Comparison of ENCODE assay signal across 8 cellular contexts in the genomic region with DNA sequence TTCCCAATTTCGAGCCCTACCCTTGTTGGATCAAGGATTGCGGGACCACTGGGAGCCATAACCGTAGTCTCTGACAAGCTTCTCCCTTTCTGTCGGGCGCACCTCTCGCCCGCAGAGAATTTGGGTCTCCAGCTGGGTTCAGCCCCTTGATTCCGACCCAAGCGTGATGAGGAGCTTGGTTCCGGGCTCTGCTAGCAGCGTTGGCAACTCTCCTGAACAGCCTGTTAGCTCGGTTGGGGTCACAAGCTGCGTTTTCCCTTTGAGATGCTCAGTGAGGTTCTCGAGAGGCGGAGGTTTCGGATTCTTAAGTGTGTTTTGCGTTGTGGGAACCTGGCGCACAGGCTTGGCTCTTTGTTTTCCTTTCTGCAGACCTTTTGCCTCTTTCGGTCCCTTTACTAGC. TPM values are rescaled to one million over a fixed set of nuclear protein-coding genes. Genes with fewer than 3 reads are reported as not detected.
DNase-seq lines count a peak whose midpoint lies in the region; ATAC-seq, FAIRE-seq and TF ChIP-seq lines count a peak whose summit lies in the region.

No MANE protein-coding gene starts in this region.

- H3K27me3 ChIP-seq in SU-DHL-6 (ENCODE audit: low read length), result no peaks in the 10 kb centered on the region
- H3K27me3 ChIP-seq in endocrine pancreas (ENCODE audit: control insufficient read depth, insufficient read depth, low read length), result no peaks in the 10 kb centered on the region

- peak overlapping the region; percentile 78 for H3K9ac ChIP-seq in SU-DHL-6 (ENCODE audit: low read length)
- peak overlapping the region; percentile 86 for H3K9ac ChIP-seq in endocrine pancreas (ENCODE audit: control insufficient read depth, insufficient read depth, low read length)

- H3K9me3 Mint-ChIP-seq in naive B cell, result no peaks in the 10 kb centered on the region

- no peak overlapping the region for H3K27ac ChIP-seq in SU-DHL-6 (ENCODE audit: low read depth, low read length)

- peak overlapping the region; percentile 93 to 99 (median 98) for H3K4me3 Mint-ChIP-seq in naive B cell

- H3K36me3 ChIP-seq in SU-DHL-6 (ENCODE audit: low read length) (0 out of 2 replicates have a peak, but pooled peaks cover 3% of the 10 kb centered on the region), endocrine pancreas (ENCODE audit: control insufficient read depth, insufficient read depth, low read length) (peaks cover 16% of the 10 kb centered on the region)

- peak overlapping the region; percentile 88 for H2AFZ ChIP-seq in SU-DHL-6 (ENCODE audit: low read depth, low read length, severe bottlenecking)

- TF ChIP-seq CTCF in SU-DHL-6 (IDR thresholded peaks at IDR 0.05; ENCODE audit: insufficient read depth, low read length, poor library complexity, severe bottlenecking), result no peak
- no peak for TF ChIP-seq CTCF in GM10248 (IDR thresholded peaks at IDR 0.05; ENCODE audit: control extremely low read depth, extremely low read depth, low read depth, missing control alignments)

- peak overlapping the region; percentile 84 to 100 (median 99) for H3K27ac Mint-ChIP-seq in naive B cell

- peaks cover 20% of the 10 kb centered on the region for H3K79me2 ChIP-seq in SU-DHL-6 (ENCODE audit: insufficient read depth, low read length)

- peaks cover 10 to 29% of the 10 kb centered on the region in 2 donors for H3K36me3 Mint-ChIP-seq in naive B cell

- no peaks in the 10 kb centered on the region for H3K9me2 ChIP-seq in SU-DHL-6 (replicated peaks; ENCODE audit: insufficient read depth, low read length)

- H3F3A ChIP-seq in SU-DHL-6 (ENCODE audit: insufficient read depth), result 0 out of 2 replicates have a peak, but pooled peaks cover 14% of the 10 kb centered on the region

- POLR2A ChIA-PET in GM10248 (lab: Yijun Ruan, JAX), result interaction anchor here (1.0 kb wide), 1 partner anchor 30 kb away, joined by 4 read pairs; no protein-coding TSS in a partner anchor

- H3K27me3 Mint-ChIP-seq in naive B cell, result no peaks in the 10 kb centered on the region

- no peak for ATAC-seq in naive B cell (ENCODE audit: low read depth in 2 of 2)

- H3K9me3 ChIP-seq in SU-DHL-6 (ENCODE audit: insufficient read depth, low read length) (no peaks in the 10 kb centered on the region), endocrine pancreas (ENCODE audit: control insufficient read depth, low read length) (no peaks in the 10 kb centered on the region)

- peaks cover 6% of the 10 kb centered on the region for H3K4me1 ChIP-seq in endocrine pancreas (ENCODE audit: control insufficient read depth, insufficient read depth, low read length)

- no peak for FAIRE-seq in RCC 7860 (lab: Jason Lieb, UNC)

- H3K4me3 ChIP-seq in SU-DHL-6 (ENCODE audit: insufficient read depth, low read length, poor library complexity, severe bottlenecking) (peak overlapping the region; percentile 88), endocrine pancreas (ENCODE audit: control insufficient read depth, insufficient read depth, low read length) (peak overlapping the region; percentile 80)

- peak overlapping the region; percentile 63 for H3K4me2 ChIP-seq in SU-DHL-6 (ENCODE audit: low read depth, low read length, poor library complexity, severe bottlenecking)

- DNase-seq in activated effector memory CD4-positive, alpha-beta T cell treated with anti-CD3 and anti-CD28 coated beads, Interleukin-2, amount 50 U/mL, for 16 hours, result peak; percentile 66
- no peak for DNase-seq in activated effector memory CD4-positive, alpha-beta T cell treated with Interleukin-2 at 50 U/mL for 16 hours
- DNase-seq in naive B cell (peak; percentile 9), SHP77 (lab: John Stamatoyannopoulos, UW) (no peak), GM10248 (ENCODE audit: extremely low spot score) (no peak), RCC 7860 (ENCODE audit: low spot score) (no peak)

- H3K4me1 Mint-ChIP-seq in naive B cell, result peaks cover 46 to 65% (median 55%) of the 10 kb centered on the region in 3 donors

- no peaks in the 10 kb centered on the region for H4K20me1 ChIP-seq in SU-DHL-6 (ENCODE audit: low read depth, low read length)

- CTCF ChIA-PET in GM10248 (lab: Yijun Ruan, JAX), result interaction anchor here (5.4 kb wide), 1 partner anchor 37 kb away, joined by 22 read pairs; a partner anchor contains a TSS

RNA-seq across cellular contexts. Expression of a gene that starts 0.7 kb away (rescaled TPM):
- 10 to 100 TPM in 3 of 6 donors, 1 to 10 TPM in 3; 7.2 to 44.9 (median 10.2) TPM for polyA plus RNA-seq in naive B cell (ENCODE audit: low read depth in 6 of 6)

RNA-seq across cellular contexts. Expression of a gene that starts 37.5 kb away (rescaled TPM):
- polyA plus RNA-seq in naive B cell (ENCODE audit: low read depth in 6 of 6), result 10 to 100 TPM; 19.0 to 34.4 (median 26.9) TPM

RNA-seq across cellular contexts. Expression of a gene that starts 37.8 kb away (rescaled TPM):
- polyA plus RNA-seq in naive B cell (ENCODE audit: low read depth in 6 of 6), result 10 to 100 TPM in 4 of 6 donors, 1 to 10 TPM in 2; 5.6 to 17.6 (median 14.8) TPM

RNA-seq across cellular contexts. Expression of a gene that starts 48.9 kb away (rescaled TPM):
- polyA plus RNA-seq in naive B cell (ENCODE audit: low read depth in 6 of 6), result 100 to 1,000 TPM; 138 to 178 (median 155) TPM

Comparison
In these comparisons a context has a peak if more than half of its experiments do, and no peak if none do; other contexts are left out.
1. DNase-seq: peak in activated effector memory CD4-positive, alpha-beta T cell treated with anti-CD3 and anti-CD28 coated beads, Interleukin-2, amount 50 U/mL, for 16 hours (single experiment) and naive B cell (single experiment); none in activated effector memory CD4-positive, alpha-beta T cell treated with Interleukin-2 at 50 U/mL for 16 hours (single experiment), SHP77 (0 of 2), GM10248 (single experiment) and RCC 7860 (single experiment).